35 cellular contexts compared by ENCODE assay signal in the genomic region with DNA sequence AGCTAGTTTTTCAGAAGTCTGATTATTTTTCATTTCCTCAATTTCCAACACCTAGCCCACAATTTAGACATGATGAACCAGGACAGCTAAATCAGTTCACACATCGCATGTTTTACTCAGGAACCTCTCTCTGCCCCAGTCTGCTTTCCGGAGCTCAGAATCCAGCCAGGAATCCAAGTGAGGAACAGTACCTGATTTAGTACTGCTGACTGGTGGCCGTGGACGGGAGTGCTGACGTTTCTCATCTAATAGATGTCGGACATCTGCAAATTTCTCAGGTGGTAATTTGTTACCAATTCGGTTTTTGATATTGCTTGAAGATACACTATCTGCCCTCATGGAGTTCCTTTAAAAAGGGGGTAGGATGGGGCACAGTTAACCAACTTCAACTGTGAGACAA. TPM values are rescaled to one million over a fixed set of nuclear protein-coding genes. Genes with fewer than 3 reads are reported as not detected.
A peak's percentile ranks its signal among the peaks of the same experiment; 100 is the strongest.
DNase-seq lines count a peak whose midpoint lies in the region; ATAC-seq, FAIRE-seq and TF ChIP-seq lines count a peak whose summit lies in the region.
"Had no signal": no experiment of that assay in that cellular context is flagged by ENCODE, and none has a peak within 500 bp of the region (broad histone marks: within the 10 kb centered on the region; RNA-seq: fewer than 3 reads in every experiment).

No MANE protein-coding gene starts in this region.

- peaks cover 18% of the 10 kb centered on the region for H3K4me1 ChIP-seq in keratinocyte (ENCODE audit: control insufficient read depth, extremely low read depth, insufficient read depth, low read length)
- H3K4me1 ChIP-seq: breast epithelium, upper lobe of right lung had no signal

- peak overlapping the region; percentile 41 for H3K27ac Mint-ChIP-seq in activated naive CD8-positive, alpha-beta T cell
- no peak overlapping the region for H3K27ac Mint-ChIP-seq in activated naive CD8-positive, alpha-beta T cell treated with anti-CD3 and anti-CD28 coated beads for 36 hours
- H3K27ac Mint-ChIP-seq in stimulated activated memory B cell treated with anti-CD40 and anti-IgM and Interleukin-4, amounts not matched to agents 10 μg/mL and 1 μg/mL and 100 μg/mL, for 72 hours, result peak overlapping the region; percentile 72
- H3K27ac Mint-ChIP-seq in activated naive CD4-positive, alpha-beta T cell treated with anti-CD3 and anti-CD28 coated beads, Interleukin-2, amount 50 U/mL, for 72 hours, result no peak overlapping the region
- H3K27ac Mint-ChIP-seq: CD4-positive, CD25-positive, alpha-beta regulatory T cell had no signal

- no peak overlapping the region for H3K4me3 Mint-ChIP-seq in activated naive CD8-positive, alpha-beta T cell
- H3K4me3 Mint-ChIP-seq in activated naive CD8-positive, alpha-beta T cell treated with anti-CD3 and anti-CD28 coated beads for 36 hours, result no peak overlapping the region
- H3K4me3 Mint-ChIP-seq in stimulated activated memory B cell treated with anti-CD40 and anti-IgM and Interleukin-4, amounts not matched to agents 10 μg/mL and 1 μg/mL and 100 μg/mL, for 72 hours, result no peak overlapping the region
- H3K4me3 Mint-ChIP-seq: CD4-positive, CD25-positive, alpha-beta regulatory T cell; nephron had no signal

- no peaks in the 10 kb centered on the region for H3K27me3 ChIP-seq in keratinocyte (ENCODE audit: control insufficient read depth, extremely low read depth, insufficient read depth, low read length)
- H3K27me3 ChIP-seq: adrenal gland, breast epithelium, heart right ventricle, ovary, upper lobe of right lung had no signal

- peaks cover 3 to 29% of the 10 kb centered on the region in 2 experiments for H3K36me3 ChIP-seq in keratinocyte (ENCODE audit: control insufficient read depth in 2 of 2, extremely low read depth in 1 of 2, insufficient read depth in 2 of 2, low read length in 2 of 2)
- H3K36me3 ChIP-seq: ovary had no signal

- TF ChIP-seq CTCF in astrocyte of the spinal cord (IDR thresholded peaks at IDR 0.05; ENCODE audit: low read depth, low read length), result peak; percentile 22
- TF ChIP-seq CTCF in keratinocyte (optimal IDR thresholded peaks at IDR 0.05 in 1 of 3, IDR thresholded peaks at IDR 0.05 in 1 of 3, conservative IDR thresholded peaks at IDR 0.05 in 1 of 3; ENCODE audit: extremely low read depth in 1 of 3, insufficient read depth in 2 of 3, low read length in 3 of 3), result peak; percentile 13 to 33 (median 26)

- H3K9me3 Mint-ChIP-seq in activated naive CD8-positive, alpha-beta T cell (ENCODE audit: low read depth), result no peaks in the 10 kb centered on the region
- H3K9me3 Mint-ChIP-seq in activated naive CD8-positive, alpha-beta T cell treated with anti-CD3 and anti-CD28 coated beads for 36 hours, result no peaks in the 10 kb centered on the region
- no peaks in the 10 kb centered on the region for H3K9me3 Mint-ChIP-seq in stimulated activated memory B cell treated with anti-CD40 and anti-IgM and Interleukin-4, amounts not matched to agents 10 μg/mL and 1 μg/mL and 100 μg/mL, for 72 hours
- no peaks in the 10 kb centered on the region for H3K9me3 Mint-ChIP-seq in activated naive CD4-positive, alpha-beta T cell treated with anti-CD3 and anti-CD28 coated beads, Interleukin-2, amount 50 U/mL, for 72 hours
- H3K9me3 Mint-ChIP-seq: CD4-positive, CD25-positive, alpha-beta regulatory T cell; nephron had no signal

- peaks cover 15% of the 10 kb centered on the region for H3K36me3 Mint-ChIP-seq in activated naive CD8-positive, alpha-beta T cell
- H3K36me3 Mint-ChIP-seq in activated naive CD8-positive, alpha-beta T cell treated with anti-CD3 and anti-CD28 coated beads for 36 hours, result peaks cover 18% of the 10 kb centered on the region
- peaks cover 63% of the 10 kb centered on the region for H3K36me3 Mint-ChIP-seq in stimulated activated memory B cell treated with anti-CD40 and anti-IgM and Interleukin-4, amounts not matched to agents 10 μg/mL and 1 μg/mL and 100 μg/mL, for 72 hours
- peaks cover 9 to 15% of the 10 kb centered on the region in 2 donors for H3K36me3 Mint-ChIP-seq in activated naive CD4-positive, alpha-beta T cell treated with anti-CD3 and anti-CD28 coated beads, Interleukin-2, amount 50 U/mL, for 72 hours

- no peaks in the 10 kb centered on the region for H3K9me1 ChIP-seq in keratinocyte (ENCODE audit: control insufficient read depth, extremely low read depth, insufficient read depth, low read length)

- H3K9ac ChIP-seq in keratinocyte (ENCODE audit: control insufficient read depth, extremely low read depth, insufficient read depth, low read length), result no peak overlapping the region

- DNase-seq in activated naive CD8-positive, alpha-beta T cell treated with anti-CD3 and anti-CD28 coated beads for 36 hours, result no peak
- no peak for DNase-seq in astrocyte of the spinal cord (ENCODE audit: low read depth, low spot score)
- no peak for DNase-seq in keratinocyte (ENCODE audit: low read depth, low spot score)
- no peak for DNase-seq in COLO829 (ENCODE audit: low spot score)
- no peak for DNase-seq in activated naive CD4-positive, alpha-beta T cell treated with anti-CD3 and anti-CD28 coated beads, Interleukin-2, amount 50 U/mL, for 72 hours (ENCODE audit: low spot score in 2 of 2)
- DNase-seq: activated CD4-positive, alpha-beta T cell treated with anti-CD3 and anti-CD28 coated beads, Interleukin-2, amount 50 U/mL, for 48 hours; activated CD4-positive, CD25-positive, alpha-beta regulatory T cell treated with anti-CD3 and anti-CD28 coated beads, Interleukin-2, amount 50 U/mL, for 72 hours; activated T-cell treated with anti-CD3 and anti-CD28 coated beads, Interleukin-2, amount 50 U/mL, for 48 hours; CD4-positive, CD25-positive, alpha-beta regulatory T cell; effector memory CD4-positive, alpha-beta T cell; foreskin fibroblast; heart right ventricle; Kasumi-1; kidney; NCI-H1436 treated with DMSO at 0.1 percent for 48 hours; NCI-H2081 treated with DMSO at 0.1 percent for 48 hours; NCI-H748 treated with DMSO at 0.1 percent for 48 hours; ovary; SHP77 treated with DMSO at 0.1 percent for 48 hours; stimulated activated naive CD4-positive, alpha-beta T cell treated with Interleukin-2 at 50 U/mL for 16 hours; upper lobe of right lung had no signal

- H3K4me3 ChIP-seq in astrocyte of the spinal cord (ENCODE audit: low read depth, low read length) (no peak overlapping the region), keratinocyte (ENCODE audit: control insufficient read depth in 2 of 3, extremely low read depth in 1 of 3, insufficient read depth in 2 of 3, low read depth in 1 of 3, low read length in 3 of 3) (no peak overlapping the region)
- H3K4me3 ChIP-seq: adrenal gland, breast epithelium, coronary artery, heart right ventricle, lung, ovary, smooth muscle cell, upper lobe of right lung had no signal

- no peak for FAIRE-seq in keratinocyte (lab: Jason Lieb, UNC)
- FAIRE-seq: D721Med, H54, kidney had no signal

- H3K4me1 Mint-ChIP-seq in activated naive CD8-positive, alpha-beta T cell (ENCODE audit: low read depth), result no peaks in the 10 kb centered on the region
- H3K4me1 Mint-ChIP-seq in activated naive CD8-positive, alpha-beta T cell treated with anti-CD3 and anti-CD28 coated beads for 36 hours, result no peaks in the 10 kb centered on the region
- H3K4me1 Mint-ChIP-seq in stimulated activated memory B cell treated with anti-CD40 and anti-IgM and Interleukin-4, amounts not matched to agents 10 μg/mL and 1 μg/mL and 100 μg/mL, for 72 hours, result peaks cover 29% of the 10 kb centered on the region

- no peaks in the 10 kb centered on the region for H3K9me3 ChIP-seq in keratinocyte (ENCODE audit: control insufficient read depth, low read depth, low read length)
- H3K9me3 ChIP-seq: adrenal gland, breast epithelium, heart right ventricle, ovary, upper lobe of right lung had no signal

- H3K79me2 ChIP-seq in keratinocyte (ENCODE audit: control insufficient read depth, insufficient read depth, low read length), result no peaks in the 10 kb centered on the region

- H2AFZ ChIP-seq in keratinocyte (ENCODE audit: control insufficient read depth, low read length), result no peak overlapping the region

- no peak overlapping the region for H3K4me2 ChIP-seq in keratinocyte (ENCODE audit: control insufficient read depth, extremely low read depth, insufficient read depth, low read depth, low read length)
- H3K4me2 ChIP-seq: smooth muscle cell had no signal

- dilution Hi-C loops in keratinocyte (cut with MboI; ENCODE audit: extremely low pct_ligation_motif_present, low sequenced_read_pairs), result no loop called here

- no peak overlapping the region for H3K27ac ChIP-seq in keratinocyte (ENCODE audit: control insufficient read depth, insufficient read depth, low read length)
- H3K27ac ChIP-seq: 22Rv1, adrenal gland, breast epithelium, coronary artery, heart right ventricle, HL-60, ovary, upper lobe of right lung had no signal

- no peaks in the 10 kb centered on the region for H3K27me3 Mint-ChIP-seq in activated naive CD8-positive, alpha-beta T cell
- H3K27me3 Mint-ChIP-seq in activated naive CD8-positive, alpha-beta T cell treated with anti-CD3 and anti-CD28 coated beads for 36 hours, result no peaks in the 10 kb centered on the region
- no peaks in the 10 kb centered on the region for H3K27me3 Mint-ChIP-seq in stimulated activated memory B cell treated with anti-CD40 and anti-IgM and Interleukin-4, amounts not matched to agents 10 μg/mL and 1 μg/mL and 100 μg/mL, for 72 hours
- H3K27me3 Mint-ChIP-seq: CD4-positive, CD25-positive, alpha-beta regulatory T cell had no signal

- ATAC-seq in stimulated activated memory B cell treated with anti-CD40 and anti-IgM and Interleukin-4, amounts not matched to agents 10 μg/mL and 1 μg/mL and 100 μg/mL, for 72 hours, result no peak
- no peak for ATAC-seq in activated naive CD4-positive, alpha-beta T cell treated with anti-CD3 and anti-CD28 coated beads, Interleukin-2, amount 50 U/mL, for 72 hours
- ATAC-seq in GM18520 (IDR thresholded peaks at IDR 0.05; ENCODE audit: unreplicated experiment), result no peak
- ATAC-seq: heart right ventricle, Panc1, upper lobe of right lung had no signal

- in situ Hi-C loops in astrocyte of the spinal cord (cut with HindIII; ENCODE audit: low sequenced_read_pairs), result no loop called here

- no peaks in the 10 kb centered on the region for H4K20me1 ChIP-seq in keratinocyte (ENCODE audit: control insufficient read depth, extremely low read depth, insufficient read depth, low read length)

RNA-seq across cellular contexts. Expression of a gene that starts 14.9 kb away (rescaled TPM):
- 10 to 100 TPM; 24.9 to 29.8 TPM for total RNA-seq in activated naive CD8-positive, alpha-beta T cell treated with anti-CD3 and anti-CD28 coated beads for 36 hours
- 45.7 to 66.6 TPM (median 50.8 TPM) in 3 replicates for polyA plus RNA-seq in keratinocyte
- polyA plus RNA-seq in keratinocyte (2011; ENCODE audit: low read depth), result 7.7 TPM
- polyA plus RNA-seq in keratinocyte (2011; cell fraction: cytosol; rRNA removed), result 32.5 and 49.0 TPM in 2 replicates
- 16.4 and 23.9 TPM in 2 replicates for polyA plus RNA-seq in keratinocyte (2011; cell fraction: nucleus; rRNA removed)
- 21.0 and 53.0 TPM in 2 replicates for polyA plus RNA-seq in keratinocyte (2012; ENCODE audit: low replicate concordance)
- polyA minus RNA-seq in keratinocyte, result 1.4 to 11.1 TPM (median 4.8 TPM) in 3 replicates
- 9.8 TPM for polyA minus RNA-seq in keratinocyte (2011; cell fraction: cytosol; rRNA and poly(A)+ RNA removed)
- polyA minus RNA-seq in keratinocyte (2011; cell fraction: nucleus; rRNA and poly(A)+ RNA removed), result 2.6 TPM in 2 replicates
- 10 to 100 TPM; 36.7 to 48.0 TPM for total RNA-seq in activated naive CD4-positive, alpha-beta T cell treated with anti-CD3 and anti-CD28 coated beads, Interleukin-2, amount 50 U/mL, for 72 hours

RNA-seq across cellular contexts. Expression of a gene that starts 30.1 kb away (rescaled TPM):
- 10 to 100 TPM; 39.9 to 41.1 TPM for total RNA-seq in activated naive CD8-positive, alpha-beta T cell treated with anti-CD3 and anti-CD28 coated beads for 36 hours
- 13.9 to 22.1 TPM (median 16.8 TPM) in 3 replicates for polyA plus RNA-seq in keratinocyte
- polyA plus RNA-seq in keratinocyte (2011; ENCODE audit: low read depth), result 35.7 TPM
- polyA plus RNA-seq in keratinocyte (2011; cell fraction: cytosol; rRNA removed), result 7.0 and 8.2 TPM in 2 replicates
- 31.3 and 39.0 TPM in 2 replicates for polyA plus RNA-seq in keratinocyte (2011; cell fraction: nucleus; rRNA removed)
- polyA plus RNA-seq in keratinocyte (2012; ENCODE audit: low replicate concordance), result 18.0 and 25.3 TPM in 2 replicates
- 4.7 to 21.6 TPM (median 6.7 TPM) in 3 replicates for polyA minus RNA-seq in keratinocyte
- 3.6 TPM for polyA minus RNA-seq in keratinocyte (2011; cell fraction: cytosol; rRNA and poly(A)+ RNA removed)
- polyA minus RNA-seq in keratinocyte (2011; cell fraction: nucleus; rRNA and poly(A)+ RNA removed), result 10.8 and 16.8 TPM in 2 replicates
- 10 to 100 TPM; 35.4 to 44.4 TPM for total RNA-seq in activated naive CD4-positive, alpha-beta T cell treated with anti-CD3 and anti-CD28 coated beads, Interleukin-2, amount 50 U/mL, for 72 hours

Comparison
In these comparisons a context has a peak if more than half of its experiments do, and no peak if none do; other contexts are left out.
1. H3K27ac Mint-ChIP-seq: peak in activated naive CD8-positive, alpha-beta T cell (single experiment) and stimulated activated memory B cell treated with anti-CD40 and anti-IgM and Interleukin-4, amounts not matched to agents 10 μg/mL and 1 μg/mL and 100 μg/mL, for 72 hours (single experiment); none in activated naive CD8-positive, alpha-beta T cell treated with anti-CD3 and anti-CD28 coated beads for 36 hours (single experiment) and activated naive CD4-positive, alpha-beta T cell treated with anti-CD3 and anti-CD28 coated beads, Interleukin-2, amount 50 U/mL, for 72 hours (0 of 2).